ENCODE assay signal across 13 cellular contexts in genomic region chr1:218163371-218163770, GRCh38.
DNase-seq lines count a peak whose midpoint lies in the region; ATAC-seq and TF ChIP-seq lines count a peak whose summit lies in the region.
"Had no signal": no experiment of that assay in that cellular context is flagged by ENCODE, and none has a peak within 500 bp of the region (broad histone marks: within the 10 kb centered on the region; RNA-seq: fewer than 3 reads in every experiment).

No MANE protein-coding gene starts in this region.

- H3K36me3 ChIP-seq in HUES6 (ENCODE audit: control insufficient read depth, insufficient read depth, low read length) (no peaks in the 10 kb centered on the region), iPS-20b (ENCODE audit: insufficient read depth, low read depth, low read length) (no peaks in the 10 kb centered on the region)

- H3K27ac Mint-ChIP-seq in Calu3 (ENCODE audit: unreplicated experiment) (no peak overlapping the region), WTC11 (no peak overlapping the region)

- H3K27me3 ChIP-seq in HUES6 (ENCODE audit: control insufficient read depth, insufficient read depth, low read length) (peaks cover 67% of the 10 kb centered on the region), iPS-20b (ENCODE audit: insufficient read depth, low read length) (peaks cover 58% of the 10 kb centered on the region)

- H3K4me1 ChIP-seq in HUES6 (ENCODE audit: control insufficient read depth, insufficient read depth, low read length) = no peaks in the 10 kb centered on the region; the same call in 1 of the 2 replicates
- peaks cover 10% of the 10 kb centered on the region for H3K4me1 ChIP-seq in iPS-20b (ENCODE audit: insufficient read depth, low read length)
- H3K4me1 ChIP-seq: Caco-2 had no signal

- intact Hi-C loops in Calu3 (cut with micrococcal nuclease; ENCODE audit: unreplicated experiment) = no loop called here

- H3K27ac ChIP-seq in HUES6 (ENCODE audit: low read depth, low read length) (no peak overlapping the region), iPS-20b (ENCODE audit: low read length) (no peak overlapping the region)

- H3K4me3 Mint-ChIP-seq in Calu3 (ENCODE audit: low read depth, unreplicated experiment) (peak overlapping the region; percentile 98), WTC11 (peak overlapping the region; percentile 39)

- H3K9ac ChIP-seq in HUES6 (ENCODE audit: low read length) (no peak overlapping the region), iPS-20b (ENCODE audit: low read depth, low read length) (no peak overlapping the region)
- H3K9ac ChIP-seq: SK-N-SH had no signal

- peaks cover 39% of the 10 kb centered on the region for H3K27me3 Mint-ChIP-seq in Calu3 (ENCODE audit: unreplicated experiment)
- peaks cover 27% of the 10 kb centered on the region for H3K27me3 Mint-ChIP-seq in WTC11 (ENCODE audit: low read depth)

- H3K9me3 Mint-ChIP-seq in Calu3 (ENCODE audit: low read depth, unreplicated experiment) (no peaks in the 10 kb centered on the region), WTC11 (no peaks in the 10 kb centered on the region)

- H3K4me1 Mint-ChIP-seq in Calu3 (ENCODE audit: low read depth, unreplicated experiment) = peaks cover 12% of the 10 kb centered on the region
- H3K4me1 Mint-ChIP-seq in WTC11 = peaks cover 28% of the 10 kb centered on the region

- BruUV-seq in Calu3 (replicated peaks; lab: Mats Ljungman, UMichigan) = no TSS peak

- no peak for TF ChIP-seq CTCF in Calu3 (IDR thresholded peaks at IDR 0.05; ENCODE audit: unreplicated experiment)
- TF ChIP-seq CTCF in WTC11 (IDR thresholded peaks at IDR 0.05) = no peak

- H3K9me3 ChIP-seq in HUES6 (ENCODE audit: control insufficient read depth, insufficient read depth, low read depth, low read length) = no peaks in the 10 kb centered on the region
- H3K9me3 ChIP-seq in iPS-20b (ENCODE audit: insufficient read depth, low read depth, low read length) = no peaks in the 10 kb centered on the region
- H3K9me3 ChIP-seq: Caco-2, SK-N-SH had no signal

- ATAC-seq in WTC11 = no peak
- ATAC-seq: T-cell had no signal

- peaks cover 23% of the 10 kb centered on the region for H3K36me3 Mint-ChIP-seq in Calu3 (ENCODE audit: insufficient read depth, unreplicated experiment)
- H3K36me3 Mint-ChIP-seq in WTC11 = no peaks in the 10 kb centered on the region

- CTCF ChIA-PET in Calu3 (lab: Charles Lee) (no interaction called here), WTC11 (lab: Charles Lee) (no interaction called here)

- H3K4me3 ChIP-seq in HUES6 (ENCODE audit: low read depth, low read length) (peak overlapping the region; percentile 77), iPS-20b (ENCODE audit: low read length) (peak overlapping the region; percentile 85)

- POLR2A ChIA-PET in WTC11 (lab: Charles Lee) = no interaction called here

- DNase-seq in Calu3 (no peak), WTC11 (ENCODE audit: low spot score) (no peak), DMS53 treated with DMSO at 0.1 percent for 48 hours (lab: John Stamatoyannopoulos, UW; ENCODE audit: unreplicated experiment) (no peak), UCSD-AML1 (lab: John Stamatoyannopoulos, UW; ENCODE audit: unreplicated experiment) (no peak), kidney glomerular epithelial cell (lab: John Stamatoyannopoulos, UW) (no peak), NCI-H2081 (lab: John Stamatoyannopoulos, UW) (no peak)
- DNase-seq: Caco-2, DMS79, NCI-H446, T-cell had no signal

TF ChIP-seq in WTC11, 78 proteins besides CTCF, POLR2A, EP300 and RAD21:
- TF ChIP-seq ZNF232 (CRISPR knock-in tag; IDR thresholded peaks at IDR 0.05) = no peak
- TF ChIP-seq, protein P1, sequence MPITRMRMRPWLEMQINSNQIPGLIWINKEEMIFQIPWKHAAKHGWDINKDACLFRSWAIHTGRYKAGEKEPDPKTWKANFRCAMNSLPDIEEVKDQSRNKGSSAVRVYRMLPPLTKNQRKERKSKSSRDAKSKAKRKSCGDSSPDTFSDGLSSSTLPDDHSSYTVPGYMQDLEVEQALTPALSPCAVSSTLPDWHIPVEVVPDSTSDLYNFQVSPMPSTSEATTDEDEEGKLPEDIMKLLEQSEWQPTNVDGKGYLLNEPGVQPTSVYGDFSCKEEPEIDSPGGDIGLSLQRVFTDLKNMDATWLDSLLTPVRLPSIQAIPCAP (CRISPR knock-in tag; IDR thresholded peaks at IDR 0.05) = no peak
- TF ChIP-seq ZNF138 (CRISPR knock-in tag; conservative IDR thresholded peaks at IDR 0.05) = no peak
- no peak for TF ChIP-seq SP1 (CRISPR knock-in tag; conservative IDR thresholded peaks at IDR 0.05)
- no peak for TF ChIP-seq ATF6 (CRISPR knock-in tag; IDR thresholded peaks at IDR 0.05)
- no peak for TF ChIP-seq EMX1 (CRISPR knock-in tag; IDR thresholded peaks at IDR 0.05)
- TF ChIP-seq MYBL2 (CRISPR knock-in tag; IDR thresholded peaks at IDR 0.05) = no peak
- no peak for TF ChIP-seq OVOL2 (CRISPR knock-in tag; IDR thresholded peaks at IDR 0.05; ENCODE audit: borderline replicate concordance)
